9 cellular contexts compared by ENCODE assay signal in genomic region chr1:29698033-29698432, GRCh38.
DNase-seq lines count a peak whose midpoint lies in the region; ATAC-seq and TF ChIP-seq lines count a peak whose summit lies in the region.
"Had no signal": no experiment of that assay in that cellular context is flagged by ENCODE, and none has a peak within 500 bp of the region (broad histone marks: within the 10 kb centered on the region; RNA-seq: fewer than 3 reads in every experiment).

No MANE protein-coding gene starts in this region.

- peaks cover 5% of the 10 kb centered on the region for H3K9me3 ChIP-seq in endodermal cell (ENCODE audit: control insufficient read depth, low read length)

- H3K36me3 ChIP-seq in endodermal cell (ENCODE audit: control insufficient read depth, insufficient read depth, low read length) = no peaks in the 10 kb centered on the region
- H3K36me3 ChIP-seq: heart left ventricle had no signal

- no peak overlapping the region for H3K4me3 ChIP-seq in endodermal cell (ENCODE audit: low read length)
- H3K4me3 ChIP-seq: heart left ventricle had no signal

- WGBS in endodermal cell (ENCODE audit: insufficient coverage in 1 of 2, insufficient read length in 1 of 2), 2 experiments = 72 to 76% methylated on average over 3 to 7 of the region's 7 CpGs

- H3K4me1 Mint-ChIP-seq in endodermal cell = peaks cover 10% of the 10 kb centered on the region
- no peaks in the 10 kb centered on the region for H3K4me1 Mint-ChIP-seq in activated T-cell treated with anti-CD3 and anti-CD28 coated beads, Interleukin-2, amount 50 U/mL, for 4 hours (ENCODE audit: low read depth)

- H3K27ac ChIP-seq in endodermal cell (ENCODE audit: low read depth, low read length) = no peak overlapping the region
- H3K27ac ChIP-seq: heart left ventricle had no signal

- no peaks in the 10 kb centered on the region for H3K36me3 Mint-ChIP-seq in endodermal cell (ENCODE audit: low read depth)
- H3K36me3 Mint-ChIP-seq in activated T-cell treated with anti-CD3 and anti-CD28 coated beads, Interleukin-2, amount 50 U/mL, for 4 hours (ENCODE audit: insufficient read depth) = no peaks in the 10 kb centered on the region

- DNase-seq in NCI-H524 (lab: John Stamatoyannopoulos, UW) (peak; percentile 70 to 80), NCI-H524 treated with DMSO at 0.1 percent for 48 hours (lab: John Stamatoyannopoulos, UW) (no peak), NCI-H69 (lab: John Stamatoyannopoulos, UW) (peak; percentile 76), endodermal cell (peak; percentile 90), retina (peak; percentile 57), KG1 (lab: John Stamatoyannopoulos, UW) (no peak)
- no peak for DNase-seq in activated T-cell treated with anti-CD3 and anti-CD28 coated beads, Interleukin-2, amount 50 U/mL, for 4 hours
- DNase-seq: heart left ventricle had no signal

- no peaks in the 10 kb centered on the region for H3K27me3 ChIP-seq in endodermal cell (ENCODE audit: control insufficient read depth, insufficient read depth, low read length, poor library complexity, severe bottlenecking)

- H3K27me3 Mint-ChIP-seq in endodermal cell (ENCODE audit: insufficient read depth) = peaks cover 12% of the 10 kb centered on the region
- H3K27me3 Mint-ChIP-seq in activated T-cell treated with anti-CD3 and anti-CD28 coated beads, Interleukin-2, amount 50 U/mL, for 4 hours (ENCODE audit: low read depth) = peaks cover 6% of the 10 kb centered on the region

- peaks cover 11% of the 10 kb centered on the region for H3K9me3 Mint-ChIP-seq in endodermal cell
- no peaks in the 10 kb centered on the region for H3K9me3 Mint-ChIP-seq in activated T-cell treated with anti-CD3 and anti-CD28 coated beads, Interleukin-2, amount 50 U/mL, for 4 hours

- no peak overlapping the region for H3K27ac Mint-ChIP-seq in endodermal cell

- no peaks in the 10 kb centered on the region for H3K4me1 ChIP-seq in endodermal cell (ENCODE audit: control insufficient read depth, insufficient read depth, low read length)
- H3K4me1 ChIP-seq: heart left ventricle had no signal

- peak; percentile 77 for TF ChIP-seq CTCF in endodermal cell (conservative IDR thresholded peaks at IDR 0.05)

- no peak overlapping the region for H3K9ac ChIP-seq in endodermal cell (ENCODE audit: extremely low read depth, low read length, poor library complexity, severe bottlenecking)

- ATAC-seq in HG02938 (IDR thresholded peaks at IDR 0.05; ENCODE audit: unreplicated experiment) = no peak
- ATAC-seq in activated T-cell treated with anti-CD3 and anti-CD28 coated beads, Interleukin-2, amount 50 U/mL, for 4 hours = no peak

- no peak overlapping the region for H3K4me3 Mint-ChIP-seq in endodermal cell
- no peak overlapping the region for H3K4me3 Mint-ChIP-seq in activated T-cell treated with anti-CD3 and anti-CD28 coated beads, Interleukin-2, amount 50 U/mL, for 4 hours

Comparison
In these comparisons a context has a peak if more than half of its experiments do, and no peak if none do; other contexts are left out.
1. DNase-seq: peak in NCI-H524 (2 of 2), NCI-H69 (single experiment), endodermal cell (single experiment) and retina (single experiment); none in NCI-H524 treated with DMSO at 0.1 percent for 48 hours (single experiment), KG1 (single experiment) and activated T-cell treated with anti-CD3 and anti-CD28 coated beads, Interleukin-2, amount 50 U/mL, for 4 hours (single experiment).